8 cellular contexts compared by ENCODE assay signal in genomic region chr6:57316581-57317059, GRCh38. TPM values are rescaled to one million over a fixed set of nuclear protein-coding genes. Genes with fewer than 3 reads are reported as not detected.
A peak's percentile ranks its signal among the peaks of the same experiment; 100 is the strongest.
DNase-seq lines count a peak whose midpoint lies in the region; ATAC-seq, FAIRE-seq and TF ChIP-seq lines count a peak whose summit lies in the region.

No MANE protein-coding gene starts in this region.

- peak overlapping the region; percentile 75 for H3K27ac ChIP-seq in OCI-LY1 (ENCODE audit: low read depth, low read length, poor library complexity, severe bottlenecking)
- H3K27ac ChIP-seq in esophagus (ENCODE audit: low read depth in 2 of 2, low read length in 1 of 2), result peak overlapping the region; percentile 18 to 30
- H3K27ac ChIP-seq in muscle layer of colon (ENCODE audit: low read depth, low read length), result peak overlapping the region; percentile 76

- H3K4me1 ChIP-seq in OCI-LY1 (ENCODE audit: insufficient read depth, low read length, severe bottlenecking) (peaks cover 18% of the 10 kb centered on the region), esophagus (ENCODE audit: control insufficient read depth in 2 of 2, insufficient read depth in 2 of 2, low read length in 1 of 2) (no peaks in the 10 kb centered on the region), muscle layer of colon (ENCODE audit: insufficient read depth, low read length) (peaks cover 31% of the 10 kb centered on the region)

- peak; percentile 88 for ATAC-seq in GM21381 (IDR thresholded peaks at IDR 0.05; ENCODE audit: unreplicated experiment)

- H3K9ac ChIP-seq in OCI-LY1 (ENCODE audit: low read length) (peak overlapping the region; percentile 90), muscle layer of colon (ENCODE audit: low read length) (peak overlapping the region; percentile 72)

- peak overlapping the region; percentile 90 for H3K4me2 ChIP-seq in OCI-LY1 (ENCODE audit: low read length)

- TF ChIP-seq CTCF in D721Med (IDR thresholded peaks at IDR 0.05; ENCODE audit: insufficient read depth, missing control alignments) (peak; percentile 97), OCI-LY1 (IDR thresholded peaks at IDR 0.05; ENCODE audit: low read length) (peak; percentile 79)

- H3K27me3 ChIP-seq in OCI-LY1 (ENCODE audit: insufficient read depth, low read length) (no peaks in the 10 kb centered on the region), esophagus (ENCODE audit: control insufficient read depth in 1 of 2, insufficient read depth in 2 of 2, low read length in 2 of 2) (no peaks in the 10 kb centered on the region), muscle layer of colon (ENCODE audit: control insufficient read depth in 1 of 2, insufficient read depth in 2 of 2, low read length in 2 of 2) (no peaks in the 10 kb centered on the region)

- FAIRE-seq in D721Med (lab: Jason Lieb, UNC), result no peak

- H2AFZ ChIP-seq in OCI-LY1 (ENCODE audit: low read length), result peak overlapping the region; percentile 73

- 0 to 1% methylated on average over 26 of the region's 26 CpGs for WGBS in esophagus, 2 donors

- no peaks in the 10 kb centered on the region for H4K20me1 ChIP-seq in OCI-LY1 (ENCODE audit: insufficient read depth, low read length)

- H3K79me2 ChIP-seq in OCI-LY1 (ENCODE audit: insufficient read depth, low read length), result peaks cover 12% of the 10 kb centered on the region

- peak overlapping the region; percentile 94 for H3K4me3 ChIP-seq in OCI-LY1 (ENCODE audit: low read depth, low read length, poor library complexity, severe bottlenecking)
- peak overlapping the region; percentile 62 to 83 for H3K4me3 ChIP-seq in esophagus (ENCODE audit: low read depth in 1 of 2, low read length in 2 of 2)
- peak overlapping the region; percentile 53 to 76 for H3K4me3 ChIP-seq in muscle layer of colon (ENCODE audit: low read depth in 1 of 2, low read length in 2 of 2)

- H3F3A ChIP-seq in OCI-LY1 (ENCODE audit: insufficient read depth, low read length), result no peaks in the 10 kb centered on the region

- no peaks in the 10 kb centered on the region for H3K9me3 ChIP-seq in OCI-LY1 (ENCODE audit: low read length)
- H3K9me3 ChIP-seq in esophagus (ENCODE audit: control insufficient read depth in 2 of 2, insufficient read depth in 1 of 2, low read depth in 1 of 2, low read length in 1 of 2), result no peaks in the 10 kb centered on the region
- H3K9me3 ChIP-seq in muscle layer of colon (ENCODE audit: low read length), result no peaks in the 10 kb centered on the region

- DNase-seq in D721Med (ENCODE audit: insufficient read length, low spot score) (peak; percentile 19), HUDEP-2 (lab: John Stamatoyannopoulos, UW; ENCODE audit: unreplicated experiment in 76 of 76) (peak in 74 of 76 experiments; percentile 37 to 94 (median 82)), activated T-cell treated with anti-CD3 and anti-CD28 coated beads for 24 hours (ENCODE audit: low read depth) (peak; percentile 81)
- DNase-seq in stimulated activated CD8-positive, alpha-beta memory T cell treated with anti-CD3 and anti-CD28 coated beads, Interleukin-7, amount 100 ng/mL, for 24 hours (ENCODE audit: low read depth), result peak; percentile 51

- H3K9me2 ChIP-seq in OCI-LY1 (ENCODE audit: low read depth, low read length), result no peaks in the 10 kb centered on the region

- H3K36me3 ChIP-seq in OCI-LY1 (ENCODE audit: insufficient read depth, low read length), result peaks cover 32% of the 10 kb centered on the region
- peaks cover 0 to 2% of the 10 kb centered on the region in 2 donors for H3K36me3 ChIP-seq in esophagus (ENCODE audit: control insufficient read depth in 2 of 2, insufficient read depth in 2 of 2, low read length in 1 of 2)
- H3K36me3 ChIP-seq in muscle layer of colon (ENCODE audit: insufficient read depth, low read length), result peaks cover 11% of the 10 kb centered on the region

RNA-seq across cellular contexts. Expression of gene PRIM2, which starts 0.8 kb away (rescaled TPM):
- polyA plus RNA-seq in esophagus, result 1 to 10 TPM; 3.7 to 4.5 TPM

Comparison
In these comparisons a context has a peak if more than half of its experiments do, and no peak if none do; other contexts are left out.
1. Peak in every context shown above with its lines: DNase-seq, ATAC-seq, H3K4me3 ChIP-seq and H3K27ac ChIP-seq.
2. DNase-seq: peak in every context shown above with its lines; median percentile 82 in HUDEP-2; 81 in activated T-cell treated with anti-CD3 and anti-CD28 coated beads for 24 hours; 51 in stimulated activated CD8-positive, alpha-beta memory T cell treated with anti-CD3 and anti-CD28 coated beads, Interleukin-7, amount 100 ng/mL, for 24 hours; 19 in D721Med.
3. H3K27ac ChIP-seq: peak in every context shown above with its lines; median percentile 76 in muscle layer of colon; 75 in OCI-LY1; 24 in esophagus.